In genomic region chr11:114200785-114201184, GRCh38 we compare ENCODE assay signal across 18 cellular contexts.
DNase-seq lines count a peak whose midpoint lies in the region; ATAC-seq and TF ChIP-seq lines count a peak whose summit lies in the region.
"Had no signal": no experiment of that assay in that cellular context is flagged by ENCODE, and none has a peak within 500 bp of the region (broad histone marks: within the 10 kb centered on the region; RNA-seq: fewer than 3 reads in every experiment).

No MANE protein-coding gene starts in this region.

- peaks cover 4% of the 10 kb centered on the region for H3K27me3 Mint-ChIP-seq in chondrocyte (ENCODE audit: low read depth)
- H3K27me3 Mint-ChIP-seq: activated naive CD8-positive, alpha-beta T cell treated with anti-CD3 and anti-CD28 coated beads, Interleukin-2, amount 10 ng/mL, durations not matched to agents 7 days and 5 days; activated T-cell treated with anti-CD3 and anti-CD28 coated beads, Interleukin-2, amount 50 U/mL, for 24 hours; central memory CD8-positive, alpha-beta T cell; stimulated activated memory B cell treated with anti-CD40 and anti-IgM and Interleukin-4, amounts not matched to agents 10 μg/mL and 1 μg/mL and 100 μg/mL, for 72 hours had no signal

- peaks cover 43% of the 10 kb centered on the region for H3K4me1 ChIP-seq in rectal smooth muscle tissue (ENCODE audit: control insufficient read depth, insufficient read depth, low read length)

- no peak overlapping the region for H3K9ac ChIP-seq in rectal smooth muscle tissue (ENCODE audit: low read length)

- TF ChIP-seq CTCF in C4-2B (conservative IDR thresholded peaks at IDR 0.05) (no peak), chondrocyte (IDR thresholded peaks at IDR 0.05) (no peak)

- peak overlapping the region; percentile 49 for H3K27ac Mint-ChIP-seq in chondrocyte (ENCODE audit: unreplicated experiment)
- H3K27ac Mint-ChIP-seq: activated naive CD8-positive, alpha-beta T cell treated with anti-CD3 and anti-CD28 coated beads, Interleukin-2, amount 10 ng/mL, durations not matched to agents 7 days and 5 days; activated T-cell treated with anti-CD3 and anti-CD28 coated beads, Interleukin-2, amount 50 U/mL, for 24 hours; endodermal cell; H9; stimulated activated memory B cell treated with anti-CD40 and anti-IgM and Interleukin-4, amounts not matched to agents 10 μg/mL and 1 μg/mL and 100 μg/mL, for 72 hours had no signal

- H3K4me3 ChIP-seq in rectal smooth muscle tissue (ENCODE audit: low read length), result no peak overlapping the region
- H3K4me3 ChIP-seq: smooth muscle cell had no signal

- H3K4me1 Mint-ChIP-seq in chondrocyte (ENCODE audit: low read depth), result peaks cover 44% of the 10 kb centered on the region
- H3K4me1 Mint-ChIP-seq: central memory CD8-positive, alpha-beta T cell had no signal

- no peaks in the 10 kb centered on the region for H3K27me3 ChIP-seq in rectal smooth muscle tissue (ENCODE audit: control insufficient read depth, insufficient read depth, low read length)

- H3K27ac ChIP-seq in C4-2B (peak overlapping the region; percentile 12; the same call in 1 of the 2 replicates), rectal smooth muscle tissue (ENCODE audit: low read depth, low read length) (peak overlapping the region; percentile 89)

- peaks cover 11% of the 10 kb centered on the region for H3K36me3 Mint-ChIP-seq in chondrocyte (ENCODE audit: low read depth)
- H3K36me3 Mint-ChIP-seq: activated naive CD8-positive, alpha-beta T cell treated with anti-CD3 and anti-CD28 coated beads, Interleukin-2, amount 10 ng/mL, durations not matched to agents 7 days and 5 days; stimulated activated memory B cell treated with anti-CD40 and anti-IgM and Interleukin-4, amounts not matched to agents 10 μg/mL and 1 μg/mL and 100 μg/mL, for 72 hours had no signal

- no peaks in the 10 kb centered on the region for H3K9me3 Mint-ChIP-seq in chondrocyte (ENCODE audit: low read depth)
- H3K9me3 Mint-ChIP-seq: activated naive CD8-positive, alpha-beta T cell treated with anti-CD3 and anti-CD28 coated beads, Interleukin-2, amount 10 ng/mL, durations not matched to agents 7 days and 5 days; activated T-cell treated with anti-CD3 and anti-CD28 coated beads, Interleukin-2, amount 50 U/mL, for 24 hours; central memory CD8-positive, alpha-beta T cell; endodermal cell; H9; stimulated activated memory B cell treated with anti-CD40 and anti-IgM and Interleukin-4, amounts not matched to agents 10 μg/mL and 1 μg/mL and 100 μg/mL, for 72 hours had no signal

- DNase-seq in NCI-H1436 treated with DMSO at 0.1 percent for 48 hours (lab: John Stamatoyannopoulos, UW), result peak; percentile 53
- DNase-seq in chondrocyte (ENCODE audit: low spot score), result no peak
- DNase-seq in retina, result no peak
- no peak for DNase-seq in HUDEP-2 (lab: John Stamatoyannopoulos, UW; ENCODE audit: unreplicated experiment in 76 of 76)
- DNase-seq in activated effector memory CD4-positive, alpha-beta T cell treated with anti-CD3 and anti-CD28 coated beads, Interleukin-2, amount 50 U/mL, for 16 hours, result no peak
- DNase-seq: activated CD4-positive, alpha-beta T cell treated with anti-CD3 and anti-CD28 coated beads, Interleukin-2, amount 50 U/mL, for 4 hours; activated naive CD8-positive, alpha-beta T cell treated with anti-CD3 and anti-CD28 coated beads, Interleukin-2, amount 10 ng/mL, durations not matched to agents 7 days and 5 days; activated T-cell treated with anti-CD3 and anti-CD28 coated beads, Interleukin-2, amount 50 U/mL, for 24 hours; endodermal cell; H9; occipital lobe had no signal

- H3K36me3 ChIP-seq in rectal smooth muscle tissue (ENCODE audit: control insufficient read depth, insufficient read depth, low read length), result no peaks in the 10 kb centered on the region

- H3K4me3 Mint-ChIP-seq in chondrocyte (ENCODE audit: unreplicated experiment), result no peak overlapping the region
- H3K4me3 Mint-ChIP-seq: activated naive CD8-positive, alpha-beta T cell treated with anti-CD3 and anti-CD28 coated beads, Interleukin-2, amount 10 ng/mL, durations not matched to agents 7 days and 5 days; activated T-cell treated with anti-CD3 and anti-CD28 coated beads, Interleukin-2, amount 50 U/mL, for 24 hours; central memory CD8-positive, alpha-beta T cell; endodermal cell; H9; stimulated activated memory B cell treated with anti-CD40 and anti-IgM and Interleukin-4, amounts not matched to agents 10 μg/mL and 1 μg/mL and 100 μg/mL, for 72 hours had no signal

- no peak for ATAC-seq in HG03469 (IDR thresholded peaks at IDR 0.05; ENCODE audit: unreplicated experiment)
- ATAC-seq: HepG2; stimulated activated memory B cell treated with anti-CD40 and anti-IgM and Interleukin-4, amounts not matched to agents 10 μg/mL and 1 μg/mL and 100 μg/mL, for 72 hours had no signal
